8 cellular contexts compared by ENCODE assay signal in the genomic region with DNA sequence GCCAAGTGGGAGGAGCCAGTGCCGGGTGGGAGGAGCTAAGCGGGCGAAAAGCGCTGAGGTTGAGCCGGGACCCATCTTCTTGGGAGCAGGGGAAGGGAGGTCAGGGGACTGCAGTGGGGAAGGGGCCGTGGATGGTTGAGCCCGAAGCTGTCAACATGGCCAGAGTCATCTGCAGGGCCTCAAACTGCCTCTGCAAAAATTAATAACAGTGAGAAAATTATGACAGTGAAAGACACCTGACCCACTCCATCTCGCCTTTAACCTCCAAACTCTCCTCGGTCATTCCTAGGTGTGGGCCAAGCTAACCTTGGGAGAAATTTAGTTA. TPM values are rescaled to one million over a fixed set of nuclear protein-coding genes. Genes with fewer than 3 reads are reported as not detected.
DNase-seq lines count a peak whose midpoint lies in the region; ATAC-seq and TF ChIP-seq lines count a peak whose summit lies in the region.

No MANE protein-coding gene starts in this region.

- H3K4me1 ChIP-seq in Panc1 (ENCODE audit: control insufficient read depth, insufficient read depth, low read length) (no peaks in the 10 kb centered on the region; the same call in 1 of the 2 replicates), parathyroid adenoma (peaks cover 3% of the 10 kb centered on the region)

- H3K27me3 Mint-ChIP-seq in CD4-positive, alpha-beta T cell = no peaks in the 10 kb centered on the region
- peaks cover 19% of the 10 kb centered on the region for H3K27me3 Mint-ChIP-seq in endothelial cell (ENCODE audit: unreplicated experiment)

- no peaks in the 10 kb centered on the region for H3K79me2 ChIP-seq in parathyroid adenoma

- H3K9me3 Mint-ChIP-seq in CD4-positive, alpha-beta T cell = peaks cover 12% of the 10 kb centered on the region
- H3K9me3 Mint-ChIP-seq in endothelial cell (ENCODE audit: unreplicated experiment) = peaks cover 13% of the 10 kb centered on the region

- peaks cover 13% of the 10 kb centered on the region for H3K9me3 ChIP-seq in CD4-positive, alpha-beta T cell (ENCODE audit: control insufficient read depth, low read length)
- H3K9me3 ChIP-seq in Panc1 (ENCODE audit: control insufficient read depth, insufficient read depth, low read depth, low read length) = peaks cover 3% of the 10 kb centered on the region; the same call in 1 of the 2 replicates
- no peaks in the 10 kb centered on the region for H3K9me3 ChIP-seq in parathyroid adenoma (ENCODE audit: control insufficient read depth, low read length)

- H3K4me3 ChIP-seq in Panc1 (ENCODE audit: low read depth in 2 of 2, low read length in 2 of 2) (peak overlapping the region; percentile 66 to 71), parathyroid adenoma (ENCODE audit: low read depth, low read length) (peak overlapping the region; percentile 99)

- no peak for ATAC-seq in CD4-positive, alpha-beta T cell (ENCODE audit: poor library complexity)
- ATAC-seq in Panc1 = no peak
- no peak for ATAC-seq in HG03108 (IDR thresholded peaks at IDR 0.05; ENCODE audit: unreplicated experiment)

- H3K36me3 ChIP-seq in Panc1 (ENCODE audit: control insufficient read depth, insufficient read depth, low read length) (no peaks in the 10 kb centered on the region), parathyroid adenoma (ENCODE audit: control insufficient read depth, insufficient read depth, low read length) (no peaks in the 10 kb centered on the region)

- DNase-seq in CD4-positive, alpha-beta T cell = peak in 3 of 10 experiments; percentile 50 to 62 (median 55)
- no peak for DNase-seq in Panc1 (ENCODE audit: low read depth, low spot score)
- DNase-seq in endothelial cell (ENCODE audit: low spot score) = no peak
- no peak for DNase-seq in occipital lobe (lab: John Stamatoyannopoulos, UW)
- no peak for DNase-seq in NCI-H1092 (lab: John Stamatoyannopoulos, UW)
- DNase-seq in kidney glomerular epithelial cell (lab: John Stamatoyannopoulos, UW) = no peak

- no peak for TF ChIP-seq CTCF in CD4-positive, alpha-beta T cell (IDR thresholded peaks at IDR 0.05)
- TF ChIP-seq CTCF in Panc1 (IDR thresholded peaks at IDR 0.05) = no peak
- TF ChIP-seq CTCF in endothelial cell (IDR thresholded peaks at IDR 0.05; ENCODE audit: unreplicated experiment) = no peak
- no peak for TF ChIP-seq CTCF in parathyroid adenoma (IDR thresholded peaks at IDR 0.05)

- H3K27me3 ChIP-seq in CD4-positive, alpha-beta T cell (ENCODE audit: control insufficient read depth, insufficient read depth, low read length) = no peaks in the 10 kb centered on the region
- H3K27me3 ChIP-seq in Panc1 (ENCODE audit: control insufficient read depth, insufficient read depth, low read length) (no peaks in the 10 kb centered on the region), parathyroid adenoma (ENCODE audit: control insufficient read depth, insufficient read depth, low read length) (no peaks in the 10 kb centered on the region)

- H3K4me2 ChIP-seq in parathyroid adenoma (ENCODE audit: low read length) = peak overlapping the region; percentile 99

- CTCF ChIA-PET in CD4-positive, alpha-beta T cell (lab: Charles Lee) = interaction anchor here (0.8 to 1.1 kb wide), 3 partner anchors 242 to 581 kb away, joined by 3 to 5 read pairs (median 3); partner anchors contain the start of gene TRAPPC5
- CTCF ChIA-PET in Panc1 (lab: Charles Lee) = interaction anchor here (0.9 kb wide), 1 partner anchor 268 kb away, joined by 4 read pairs; no protein-coding TSS in a partner anchor

- peaks cover 22% of the 10 kb centered on the region for H3K36me3 Mint-ChIP-seq in CD4-positive, alpha-beta T cell (ENCODE audit: low read depth)
- H3K36me3 Mint-ChIP-seq in endothelial cell (ENCODE audit: low read depth, unreplicated experiment) = peaks cover 27% of the 10 kb centered on the region

- in situ Hi-C loops in Panc1 (cut with HindIII; ENCODE audit: low pct_unique_long_range_greater_than_20kb, low sequenced_read_pairs) = no loop called here

- H3K4me1 Mint-ChIP-seq in CD4-positive, alpha-beta T cell (ENCODE audit: low read depth) = peaks cover 40% of the 10 kb centered on the region
- peaks cover 4% of the 10 kb centered on the region for H3K4me1 Mint-ChIP-seq in endothelial cell (ENCODE audit: unreplicated experiment)

- no TSS peak for BruUV-seq in Panc1 (replicated peaks; lab: Mats Ljungman, UMichigan)

- intact Hi-C loops in CD4-positive, alpha-beta T cell (cut with DNase I, micrococcal nuclease) = no loop called here
- intact Hi-C loops in Panc1 (cut with micrococcal nuclease; ENCODE audit: unreplicated experiment) = no loop called here

- peak overlapping the region; percentile 89 for H3K27ac Mint-ChIP-seq in CD4-positive, alpha-beta T cell
- peak overlapping the region; percentile 90 for H3K27ac Mint-ChIP-seq in endothelial cell (ENCODE audit: unreplicated experiment)

- no peak overlapping the region for H3K9ac ChIP-seq in parathyroid adenoma

- H2AFZ ChIP-seq in parathyroid adenoma = peak overlapping the region; percentile 82

- POLR2A ChIA-PET in CD4-positive, alpha-beta T cell (lab: Charles Lee) = interaction anchor here (0.6 to 3.4 kb wide), 14 partner anchors 11 to 1195 kb away, joined by 3 to 55 read pairs (median 6); partner anchors contain the start of genes ARHGEF18, GPR108, PET100 and TRAPPC5
- POLR2A ChIA-PET in Panc1 (lab: Charles Lee) = interaction anchor here (0.5 to 0.7 kb wide), 4 partner anchors 30 to 1106 kb away, joined by 3 to 11 read pairs (median 4); partner anchors contain the start of gene ZNF557

- peak overlapping the region; percentile 94 for H3K4me3 Mint-ChIP-seq in CD4-positive, alpha-beta T cell
- H3K4me3 Mint-ChIP-seq in endothelial cell (ENCODE audit: unreplicated experiment) = peak overlapping the region; percentile 91

- peak overlapping the region; percentile 79 for H3K27ac ChIP-seq in CD4-positive, alpha-beta T cell (ENCODE audit: low read depth, low read length)
- peak overlapping the region; percentile 89 for H3K27ac ChIP-seq in Panc1 (ENCODE audit: low read length)
- H3K27ac ChIP-seq in parathyroid adenoma = peak overlapping the region; percentile 85

RNA-seq across cellular contexts. Expression of gene ZNF557, which starts 30.1 kb away (rescaled TPM):
- total RNA-seq in CD4-positive, alpha-beta T cell = 10 to 100 TPM; 15.8 to 17.4 TPM
- total RNA-seq in Panc1 (2021; ENCODE audit: unreplicated experiment) = 7.6 TPM
- 4.1 TPM for polyA plus RNA-seq in Panc1 (2012; ENCODE audit: insufficient read length)
- 10.3 TPM for total RNA-seq in endothelial cell (ENCODE audit: unreplicated experiment)
- 40.9 TPM for total RNA-seq in occipital lobe

RNA-seq across cellular contexts. Expression of gene MBD3L3, which starts 41.1 kb away (rescaled TPM):
- total RNA-seq in CD4-positive, alpha-beta T cell = not detected
- total RNA-seq in Panc1 (2021; ENCODE audit: unreplicated experiment) = not detected
- not detected for polyA plus RNA-seq in Panc1 (2012; ENCODE audit: insufficient read length)
- not detected for total RNA-seq in endothelial cell (ENCODE audit: unreplicated experiment)
- not detected for total RNA-seq in occipital lobe

RNA-seq across cellular contexts. Expression of gene MBD3L2, which starts 50.4 kb away (rescaled TPM):
- total RNA-seq in CD4-positive, alpha-beta T cell = not detected
- not detected for total RNA-seq in Panc1 (2021; ENCODE audit: unreplicated experiment)
- not detected for polyA plus RNA-seq in Panc1 (2012; ENCODE audit: insufficient read length)
- total RNA-seq in endothelial cell (ENCODE audit: unreplicated experiment) = not detected
- total RNA-seq in occipital lobe = not detected

RNA-seq across cellular contexts. Expression of gene MBD3L4, which starts 59.6 kb away (rescaled TPM):
- not detected for total RNA-seq in CD4-positive, alpha-beta T cell
- total RNA-seq in Panc1 (2021; ENCODE audit: unreplicated experiment) (not detected), endothelial cell (ENCODE audit: unreplicated experiment) (not detected), occipital lobe (not detected)
- polyA plus RNA-seq in Panc1 (2012; ENCODE audit: insufficient read length) = not detected
